30 cellular contexts compared by ENCODE assay signal in genomic region chr2:129744649-129745048, GRCh38.
DNase-seq lines count a peak whose midpoint lies in the region; ATAC-seq, FAIRE-seq and TF ChIP-seq lines count a peak whose summit lies in the region.
"Had no signal": no experiment of that assay in that cellular context is flagged by ENCODE, and none has a peak within 500 bp of the region (broad histone marks: within the 10 kb centered on the region; RNA-seq: fewer than 3 reads in every experiment).

No MANE protein-coding gene starts in this region.

- H3K27ac Mint-ChIP-seq in HFFc6, result no peak overlapping the region
- H3K27ac Mint-ChIP-seq: activated CD4-positive, alpha-beta T cell treated with anti-CD3 and anti-CD28 coated beads for 36 hours; activated naive CD8-positive, alpha-beta T cell treated with anti-CD3 and anti-CD28 coated beads, Interleukin-2, amount 10 ng/mL, durations not matched to agents 7 days and 5 days; CD8-positive, alpha-beta T cell; IgD-negative memory B cell had no signal

- TF ChIP-seq CTCF in testis (IDR thresholded peaks at IDR 0.05) (no peak), HFFc6 (IDR thresholded peaks at IDR 0.05) (no peak)

- no peaks in the 10 kb centered on the region; the same call in 1 of the 2 replicates for H3K36me3 Mint-ChIP-seq in HFFc6 (ENCODE audit: low read depth)
- H3K36me3 Mint-ChIP-seq: activated naive CD8-positive, alpha-beta T cell treated with anti-CD3 and anti-CD28 coated beads, Interleukin-2, amount 10 ng/mL, durations not matched to agents 7 days and 5 days; CD8-positive, alpha-beta T cell; IgD-negative memory B cell had no signal

- no peak for TF ChIP-seq POLR2A in testis (IDR thresholded peaks at IDR 0.05)

- H3K27me3 Mint-ChIP-seq in HFFc6 (ENCODE audit: insufficient read depth), result peaks cover 2% of the 10 kb centered on the region; the same call in 1 of the 2 replicates

- no peak overlapping the region for H3K4me3 Mint-ChIP-seq in HFFc6
- H3K4me3 Mint-ChIP-seq: activated CD4-positive, alpha-beta T cell treated with anti-CD3 and anti-CD28 coated beads for 36 hours; activated naive CD8-positive, alpha-beta T cell treated with anti-CD3 and anti-CD28 coated beads, Interleukin-2, amount 10 ng/mL, durations not matched to agents 7 days and 5 days; CD8-positive, alpha-beta T cell; IgD-negative memory B cell had no signal

- intact Hi-C loops in Right ventricle myocardium superior (cut with DNase I) (no loop called here), left cardiac atrium (cut with DNase I) (no loop called here), testis (cut with DNase I; ENCODE audit: low total_unique reads) (no loop called here)

- no peaks in the 10 kb centered on the region for H3K4me1 Mint-ChIP-seq in HFFc6 (ENCODE audit: low read depth)
- H3K4me1 Mint-ChIP-seq: activated CD4-positive, alpha-beta T cell treated with anti-CD3 and anti-CD28 coated beads for 36 hours; activated naive CD8-positive, alpha-beta T cell treated with anti-CD3 and anti-CD28 coated beads, Interleukin-2, amount 10 ng/mL, durations not matched to agents 7 days and 5 days; IgD-negative memory B cell had no signal

- WGBS in testis, 2 donors, result 22 to 65% methylated on average over 8 of the region's 8 CpGs

- peak; percentile 57 for ATAC-seq in Right ventricle myocardium superior (ENCODE audit: poor library complexity)
- ATAC-seq in left cardiac atrium, result no peak
- ATAC-seq: A549; activated CD4-positive, alpha-beta T cell treated with anti-CD3 and anti-CD28 coated beads for 36 hours; CD8-positive, alpha-beta T cell; esophagus mucosa; stimulated activated naive CD8-positive, alpha-beta T cell treated with anti-CD3 and anti-CD28 coated beads, Interleukin-15, Interleukin-2, amounts not matched to agents 100 U/mL and 50 U/mL, for 24 hours had no signal

- H3K4me1 ChIP-seq in testis, result no peaks in the 10 kb centered on the region
- H3K4me1 ChIP-seq: A549, ascending aorta, psoas muscle had no signal

- no peak overlapping the region for H3K27ac ChIP-seq in testis
- H3K27ac ChIP-seq: A549, ascending aorta, psoas muscle had no signal

- no peak overlapping the region for H3K4me3 ChIP-seq in testis
- H3K4me3 ChIP-seq: A549, ascending aorta, psoas muscle had no signal

- no peaks in the 10 kb centered on the region for H3K27me3 ChIP-seq in testis
- H3K27me3 ChIP-seq: ascending aorta had no signal

- H3K36me3 ChIP-seq in testis (ENCODE audit: low read depth, missing control alignments), result no peaks in the 10 kb centered on the region
- H3K36me3 ChIP-seq: ascending aorta had no signal

- FAIRE-seq in RCC 7860 (lab: Jason Lieb, UNC), result no peak
- FAIRE-seq: A549, GM12892, islet of Langerhans had no signal

- H3K9me3 Mint-ChIP-seq in HFFc6, result peaks cover 61% of the 10 kb centered on the region
- H3K9me3 Mint-ChIP-seq: activated naive CD8-positive, alpha-beta T cell treated with anti-CD3 and anti-CD28 coated beads, Interleukin-2, amount 10 ng/mL, durations not matched to agents 7 days and 5 days; CD8-positive, alpha-beta T cell had no signal

- no peaks in the 10 kb centered on the region for H3K9me3 ChIP-seq in testis
- H3K9me3 ChIP-seq: A549, ascending aorta, psoas muscle had no signal

- no peak for DNase-seq in Right ventricle myocardium superior
- no peak for DNase-seq in left cardiac atrium
- peak; percentile 68 for DNase-seq in ecto neural progenitor cell (ENCODE audit: low spot score)
- peak; percentile 77 for DNase-seq in mesenteric fat pad (ENCODE audit: low spot score)
- peak; percentile 38 for DNase-seq in testis
- no peak for DNase-seq in HFFc6
- no peak for DNase-seq in RCC 7860 (ENCODE audit: low spot score)
- no peak for DNase-seq in NCI-H187 treated with DMSO at 0.1 percent for 48 hours (lab: John Stamatoyannopoulos, UW)
- DNase-seq: activated CD4-positive, alpha-beta T cell treated with anti-CD3 and anti-CD28 coated beads for 36 hours; activated effector memory CD4-positive, alpha-beta T cell treated with Interleukin-2 at 50 U/mL for 16 hours; activated naive CD8-positive, alpha-beta T cell treated with anti-CD3 and anti-CD28 coated beads, Interleukin-2, amount 10 ng/mL, durations not matched to agents 7 days and 5 days; activated T-cell treated with anti-CD3 and anti-CD28 coated beads for 4 hours; caudate nucleus; CD8-positive, alpha-beta T cell; cortex of kidney; EL; foreskin fibroblast; hippocampal formation; NCI-H1092 treated with DMSO at 0.1 percent for 48 hours; NCI-H2081; NCI-H226; NCI-H774; stimulated activated naive CD8-positive, alpha-beta T cell treated with anti-CD3 and anti-CD28 coated beads, Interleukin-15, Interleukin-2, amounts not matched to agents 100 U/mL and 50 U/mL, for 24 hours had no signal

Comparison
In these comparisons a context has a peak if more than half of its experiments do, and no peak if none do; other contexts are left out.
1. DNase-seq: peak in ecto neural progenitor cell (single experiment), mesenteric fat pad (single experiment) and testis (single experiment); none in Right ventricle myocardium superior (single experiment), left cardiac atrium (single experiment), HFFc6 (single experiment), RCC 7860 (single experiment) and NCI-H187 treated with DMSO at 0.1 percent for 48 hours (single experiment).